ENCODE assay signal across 1 cellular context in genomic region chr15:48416301-48416700, GRCh38.
TF ChIP-seq lines count a peak whose summit lies in the region.

No MANE protein-coding gene starts in this region.

TF ChIP-seq in GM12878, 131 proteins besides CTCF, POLR2A, EP300 and RAD21:
- TF ChIP-seq RB1 (IDR thresholded peaks at IDR 0.05; ENCODE audit: borderline replicate concordance) (no peak), NR2C1 (IDR thresholded peaks at IDR 0.05) (no peak), GATAD2B (conservative IDR thresholded peaks at IDR 0.05; ENCODE audit: low read depth) (no peak), ESRRA (IDR thresholded peaks at IDR 0.05; ENCODE audit: low read length) (no peak), ZSCAN29 (IDR thresholded peaks at IDR 0.05) (no peak), ELK1 (IDR thresholded peaks at IDR 0.05; ENCODE audit: low read depth, low read length) (no peak), ATF3 (IDR thresholded peaks at IDR 0.05; ENCODE audit: borderline replicate concordance, extremely low read depth, low read depth, low read length) (no peak), LARP7 (IDR thresholded peaks at IDR 0.05) (no peak), GABPA (IDR thresholded peaks at IDR 0.05; ENCODE audit: low read depth) (no peak), SREBF2 (IDR thresholded peaks at IDR 0.05; ENCODE audit: low read length) (no peak), ZNF24 (IDR thresholded peaks at IDR 0.05) (no peak), CREB1 (IDR thresholded peaks at IDR 0.05; ENCODE audit: low read depth) (no peak), SMAD5 (IDR thresholded peaks at IDR 0.05; ENCODE audit: low read depth) (no peak), CBX5 (IDR thresholded peaks at IDR 0.05; ENCODE audit: low read depth) (no peak), TCF12 (IDR thresholded peaks at IDR 0.05; ENCODE audit: low read depth, low read length) (no peak), RAD51 (IDR thresholded peaks at IDR 0.05) (no peak), ZNF217 (IDR thresholded peaks at IDR 0.05) (no peak), NFYA (IDR thresholded peaks at IDR 0.05; ENCODE audit: borderline replicate concordance, low read depth, low read length) (no peak), STAT3 (IDR thresholded peaks at IDR 0.05; ENCODE audit: low read depth, low read length) (no peak)
